1 cellular context compared by ENCODE assay signal in the genomic region with DNA sequence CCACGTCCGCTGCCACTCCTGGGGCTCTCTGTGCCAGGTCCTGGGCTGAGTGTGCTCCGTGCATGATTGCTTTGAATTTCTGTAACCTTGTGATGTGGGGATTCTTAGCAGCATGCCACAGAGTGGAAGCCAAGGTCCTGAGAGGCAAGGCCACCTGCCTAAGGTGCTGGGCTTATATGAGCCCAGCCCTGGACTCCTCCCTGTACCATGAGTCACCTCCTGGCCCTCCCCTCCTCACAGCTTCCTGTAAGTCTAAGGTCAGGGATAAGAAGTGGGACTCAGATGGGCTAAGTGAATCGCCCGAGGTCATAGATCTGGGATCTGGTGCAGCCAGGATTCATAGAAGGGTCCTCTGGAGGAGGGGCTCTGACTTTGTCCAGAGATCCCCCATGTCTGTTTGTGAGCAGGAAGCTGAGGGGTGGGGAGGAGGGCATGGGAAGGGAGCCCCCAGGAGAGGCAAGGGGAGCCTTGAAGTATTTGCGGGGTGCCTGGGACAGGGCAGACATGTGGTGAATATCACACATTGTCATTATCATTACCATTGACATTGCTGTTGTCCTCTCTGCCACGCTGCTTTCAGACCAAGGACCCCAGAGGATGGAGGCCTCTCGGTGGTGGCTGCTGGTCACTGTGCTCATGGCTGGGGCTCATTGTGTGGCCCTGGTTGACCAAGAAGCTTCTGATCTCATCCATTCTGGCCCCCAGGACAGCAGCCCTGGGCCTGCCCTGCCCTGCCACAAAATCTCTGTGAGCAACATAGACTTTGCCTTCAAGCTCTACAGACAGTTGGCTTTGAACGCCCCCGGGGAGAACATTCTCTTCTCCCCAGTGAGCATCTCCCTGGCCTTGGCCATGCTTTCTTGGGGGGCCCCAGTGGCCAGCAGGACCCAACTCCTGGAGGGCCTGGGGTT.
TF ChIP-seq lines count a peak whose summit lies in the region.

No MANE protein-coding gene starts in this region.

TF ChIP-seq in IMR-90, 13 proteins besides CTCF, POLR2A, EP300 and RAD21:
- TF ChIP-seq MAZ (IDR thresholded peaks at IDR 0.05; ENCODE audit: borderline replicate concordance, low read depth, low read length) (no peak), CEBPB (IDR thresholded peaks at IDR 0.05; ENCODE audit: low read depth, low read length) (no peak), BHLHE40 (IDR thresholded peaks at IDR 0.05; ENCODE audit: low read depth, low read length) (no peak), MAFK (IDR thresholded peaks at IDR 0.05; ENCODE audit: low read depth, low read length) (no peak), NFE2L2 (IDR thresholded peaks at IDR 0.05; ENCODE audit: low read depth, low read length) (no peak), RCOR1 (IDR thresholded peaks at IDR 0.05; ENCODE audit: insufficient replicate concordance, low read length) (no peak), MXI1 (IDR thresholded peaks at IDR 0.05; ENCODE audit: borderline replicate concordance, low read depth, low read length) (no peak), FOS (IDR thresholded peaks at IDR 0.05; ENCODE audit: low read depth, low read length) (no peak), CHD1 (IDR thresholded peaks at IDR 0.05; ENCODE audit: low read depth, low read length) (no peak), SMC3 (IDR thresholded peaks at IDR 0.05; ENCODE audit: low read depth, low read length) (no peak)
- TF ChIP-seq, protein P1, sequence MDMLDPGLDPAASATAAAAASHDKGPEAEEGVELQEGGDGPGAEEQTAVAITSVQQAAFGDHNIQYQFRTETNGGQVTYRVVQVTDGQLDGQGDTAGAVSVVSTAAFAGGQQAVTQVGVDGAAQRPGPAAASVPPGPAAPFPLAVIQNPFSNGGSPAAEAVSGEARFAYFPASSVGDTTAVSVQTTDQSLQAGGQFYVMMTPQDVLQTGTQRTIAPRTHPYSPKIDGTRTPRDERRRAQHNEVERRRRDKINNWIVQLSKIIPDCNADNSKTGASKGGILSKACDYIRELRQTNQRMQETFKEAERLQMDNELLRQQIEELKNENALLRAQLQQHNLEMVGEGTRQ (IDR thresholded peaks at IDR 0.05; ENCODE audit: low read depth, low read length), result no peak
TF ChIP-seq in IMR-90: peak in this region for 0.
